16 cellular contexts compared by ENCODE assay signal in genomic region chr9:31519826-31520225, GRCh38.
"Had no signal": no experiment of that assay in that cellular context is flagged by ENCODE, and none has a peak within 500 bp of the region (broad histone marks: within the 10 kb centered on the region; RNA-seq: fewer than 3 reads in every experiment).

No MANE protein-coding gene starts in this region.

- H3K27me3 ChIP-seq: foreskin keratinocyte, neutrophil, tibial nerve had no signal

- H3K4me3 ChIP-seq: SK-N-MC, tibial nerve had no signal

- H3K36me3 ChIP-seq: neutrophil, tibial nerve had no signal

- FAIRE-seq: small intestine, TTC549 had no signal

- H3K4me1 ChIP-seq: foreskin keratinocyte, tibial nerve had no signal

- DNase-seq: activated CD4-positive, alpha-beta T cell treated with anti-CD3 and anti-CD28 coated beads, Interleukin-2, amount 50 U/mL, for 1 hour; activated CD4-positive, CD25-positive, alpha-beta regulatory T cell; activated gamma-delta T cell; anterior cingulate cortex; caudate nucleus; cortex of kidney; effector memory CD8-positive, alpha-beta T cell; foreskin keratinocyte; immature natural killer cell; naive thymus-derived CD8-positive, alpha-beta T cell; small intestine; T-helper 17 cell had no signal

- H3K9me3 ChIP-seq: neutrophil, tibial nerve had no signal
